26 cellular contexts compared by ENCODE assay signal in the genomic region with DNA sequence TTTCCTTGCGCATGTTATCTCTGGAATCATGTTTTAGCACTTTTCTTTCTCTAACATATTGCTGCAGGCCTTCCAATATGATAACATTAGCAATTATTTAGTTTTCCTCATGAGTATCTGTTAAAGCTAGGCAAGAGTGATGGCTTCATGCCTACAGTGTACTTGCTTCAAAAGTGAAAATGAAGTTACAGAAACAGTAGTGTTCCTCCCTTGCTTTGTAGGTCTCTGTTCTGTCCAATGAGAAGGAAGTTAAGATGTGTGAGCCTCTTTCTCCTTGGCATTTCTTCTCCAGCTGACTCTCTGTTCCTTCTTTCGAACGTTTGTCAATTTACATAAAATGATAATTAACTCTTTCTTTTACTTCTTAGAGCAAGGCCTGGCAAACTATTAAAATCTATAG. TPM values are rescaled to one million over a fixed set of nuclear protein-coding genes. Genes with fewer than 3 reads are reported as not detected.
DNase-seq lines count a peak whose midpoint lies in the region; ATAC-seq, FAIRE-seq and TF ChIP-seq lines count a peak whose summit lies in the region.
"Had no signal": no experiment of that assay in that cellular context is flagged by ENCODE, and none has a peak within 500 bp of the region (broad histone marks: within the 10 kb centered on the region; RNA-seq: fewer than 3 reads in every experiment).

No MANE protein-coding gene starts in this region.

- H3F3A ChIP-seq in Loucy (ENCODE audit: low read depth) (no peaks in the 10 kb centered on the region), SU-DHL-6 (ENCODE audit: insufficient read depth) (0 out of 2 replicates have a peak, but pooled peaks cover 3% of the 10 kb centered on the region)

- no peaks in the 10 kb centered on the region for H3K9me3 Mint-ChIP-seq in activated T-cell treated with anti-CD3 and anti-CD28 coated beads, Interleukin-2, amount 50 U/mL, for 24 hours
- H3K9me3 Mint-ChIP-seq in activated T-cell treated with anti-CD3 and anti-CD28 coated beads, Interleukin-2, amount 50 U/mL, for 4 hours = no peaks in the 10 kb centered on the region
- H3K9me3 Mint-ChIP-seq: CD4-positive, CD25-positive, alpha-beta regulatory T cell; GM23338 had no signal

- no peak overlapping the region for H3K27ac Mint-ChIP-seq in activated T-cell treated with anti-CD3 and anti-CD28 coated beads, Interleukin-2, amount 50 U/mL, for 24 hours
- H3K27ac Mint-ChIP-seq: CD4-positive, CD25-positive, alpha-beta regulatory T cell; GM23338 had no signal

- H3K4me3 ChIP-seq in Loucy (ENCODE audit: low read length, poor library complexity, severe bottlenecking) (no peak overlapping the region), SU-DHL-6 (ENCODE audit: insufficient read depth, low read length, poor library complexity, severe bottlenecking) (no peak overlapping the region), colonic mucosa (no peak overlapping the region)
- H3K4me3 ChIP-seq: GM23338, K562, PC-9 had no signal

- no peak overlapping the region for H3K4me2 ChIP-seq in Loucy (ENCODE audit: low read depth, low read length, poor library complexity, severe bottlenecking)
- no peak overlapping the region for H3K4me2 ChIP-seq in SU-DHL-6 (ENCODE audit: low read depth, low read length, poor library complexity, severe bottlenecking)
- H3K4me2 ChIP-seq: GM23338, PC-9 had no signal

- H3K79me2 ChIP-seq in Loucy (ENCODE audit: insufficient read depth, low read length) (no peaks in the 10 kb centered on the region), SU-DHL-6 (ENCODE audit: insufficient read depth, low read length) (no peaks in the 10 kb centered on the region)

- no peak for FAIRE-seq in frontal cortex (lab: Jason Lieb, UNC)
- FAIRE-seq: K562 had no signal

- H3K36me3 Mint-ChIP-seq in activated T-cell treated with anti-CD3 and anti-CD28 coated beads, Interleukin-2, amount 50 U/mL, for 24 hours (ENCODE audit: low read depth) = no peaks in the 10 kb centered on the region
- H3K36me3 Mint-ChIP-seq in activated T-cell treated with anti-CD3 and anti-CD28 coated beads, Interleukin-2, amount 50 U/mL, for 4 hours (ENCODE audit: insufficient read depth) = no peaks in the 10 kb centered on the region
- H3K36me3 Mint-ChIP-seq: CD4-positive, CD25-positive, alpha-beta regulatory T cell had no signal

- H3K9me2 ChIP-seq in Loucy (replicated peaks; ENCODE audit: low read depth, low read length) (no peaks in the 10 kb centered on the region), SU-DHL-6 (replicated peaks; ENCODE audit: insufficient read depth, low read length) (no peaks in the 10 kb centered on the region)

- no peaks in the 10 kb centered on the region for H3K4me1 ChIP-seq in Loucy (ENCODE audit: insufficient read depth, low read length, poor library complexity, severe bottlenecking)
- no peaks in the 10 kb centered on the region for H3K4me1 ChIP-seq in colonic mucosa
- H3K4me1 ChIP-seq: BE2C, Caco-2 had no signal

- intact Hi-C loops in colonic mucosa (cut with DNase I) = no loop called here

- H3K27me3 ChIP-seq in Loucy (ENCODE audit: insufficient read depth, low read length, poor library complexity, severe bottlenecking) (no peaks in the 10 kb centered on the region), SU-DHL-6 (ENCODE audit: low read length) (no peaks in the 10 kb centered on the region), colonic mucosa (no peaks in the 10 kb centered on the region)

- DNase-seq in NOMO-1 treated with DMSO at 0.1 percent for 48 hours (lab: John Stamatoyannopoulos, UW; ENCODE audit: unreplicated experiment) (peak; percentile 46), NOMO-1 treated with dmso at 0.1 percent for 144 hours (lab: John Stamatoyannopoulos, UW; ENCODE audit: unreplicated experiment) (no peak), colonic mucosa (no peak), frontal cortex (ENCODE audit: low spot score in 2 of 2) (no peak)
- no peak for DNase-seq in activated T-cell treated with anti-CD3 and anti-CD28 coated beads, Interleukin-2, amount 50 U/mL, for 24 hours
- DNase-seq in activated T-cell treated with anti-CD3 and anti-CD28 coated beads, Interleukin-2, amount 50 U/mL, for 4 hours = no peak
- DNase-seq: 8988T; BE2C; Caco-2; CD4-positive, CD25-positive, alpha-beta regulatory T cell; GDM1; NCI-H1048; NCI-H1436; NCI-H2029 treated with DMSO at 0.1 percent for 48 hours; NCI-H2171; NCI-H526 treated with DMSO at 0.1 percent for 48 hours; PC-9; SIG-M5; T-helper 1 cell had no signal

- H3K4me1 Mint-ChIP-seq in activated T-cell treated with anti-CD3 and anti-CD28 coated beads, Interleukin-2, amount 50 U/mL, for 24 hours (ENCODE audit: low read depth) = no peaks in the 10 kb centered on the region
- no peaks in the 10 kb centered on the region for H3K4me1 Mint-ChIP-seq in activated T-cell treated with anti-CD3 and anti-CD28 coated beads, Interleukin-2, amount 50 U/mL, for 4 hours (ENCODE audit: low read depth)
- H3K4me1 Mint-ChIP-seq: CD4-positive, CD25-positive, alpha-beta regulatory T cell; GM23338 had no signal

- H4K20me1 ChIP-seq in Loucy (ENCODE audit: insufficient read depth, low read length, poor library complexity, severe bottlenecking) (no peaks in the 10 kb centered on the region), SU-DHL-6 (ENCODE audit: low read depth, low read length) (no peaks in the 10 kb centered on the region)

- no peak overlapping the region for H3K9ac ChIP-seq in Loucy (ENCODE audit: low read depth, low read length, poor library complexity, severe bottlenecking)
- no peak overlapping the region for H3K9ac ChIP-seq in SU-DHL-6 (ENCODE audit: low read length)
- no peak overlapping the region for H3K9ac ChIP-seq in colonic mucosa (ENCODE audit: low read depth in 2 of 2, low read length in 2 of 2)

- no peaks in the 10 kb centered on the region for H3K27me3 Mint-ChIP-seq in activated T-cell treated with anti-CD3 and anti-CD28 coated beads, Interleukin-2, amount 50 U/mL, for 24 hours
- H3K27me3 Mint-ChIP-seq in activated T-cell treated with anti-CD3 and anti-CD28 coated beads, Interleukin-2, amount 50 U/mL, for 4 hours (ENCODE audit: low read depth) = no peaks in the 10 kb centered on the region
- H3K27me3 Mint-ChIP-seq: CD4-positive, CD25-positive, alpha-beta regulatory T cell had no signal

- H3K4me3 Mint-ChIP-seq in activated T-cell treated with anti-CD3 and anti-CD28 coated beads, Interleukin-2, amount 50 U/mL, for 24 hours = no peak overlapping the region
- no peak overlapping the region for H3K4me3 Mint-ChIP-seq in activated T-cell treated with anti-CD3 and anti-CD28 coated beads, Interleukin-2, amount 50 U/mL, for 4 hours
- H3K4me3 Mint-ChIP-seq: CD4-positive, CD25-positive, alpha-beta regulatory T cell; GM23338 had no signal

- H2AFZ ChIP-seq in Loucy (ENCODE audit: low read length) (peak overlapping the region; percentile 29), SU-DHL-6 (ENCODE audit: low read depth, low read length, severe bottlenecking) (peak overlapping the region; percentile 37)
- H2AFZ ChIP-seq: GM23338, PC-9 had no signal

- H3K36me3 ChIP-seq in Loucy (ENCODE audit: insufficient read depth, low read length) (no peaks in the 10 kb centered on the region), SU-DHL-6 (ENCODE audit: low read length) (no peaks in the 10 kb centered on the region), colonic mucosa (no peaks in the 10 kb centered on the region)
- H3K36me3 ChIP-seq: BE2C had no signal

- no peak overlapping the region for H3K27ac ChIP-seq in SU-DHL-6 (ENCODE audit: low read depth, low read length)
- H3K27ac ChIP-seq in colonic mucosa = no peak overlapping the region
- H3K27ac ChIP-seq: PC-9, RWPE1 had no signal

- H3K9me3 ChIP-seq in Loucy (ENCODE audit: insufficient read depth, low read depth, low read length) (no peaks in the 10 kb centered on the region), SU-DHL-6 (ENCODE audit: insufficient read depth, low read length) (no peaks in the 10 kb centered on the region), colonic mucosa (no peaks in the 10 kb centered on the region)
- H3K9me3 ChIP-seq: BE2C, Caco-2 had no signal

- no peak for ATAC-seq in activated T-cell treated with anti-CD3 and anti-CD28 coated beads, Interleukin-2, amount 50 U/mL, for 4 hours
- ATAC-seq: GM23338, HCT116, K562, SK-N-SH treated with all-trans-retinoic acid at 6 μM for 48 hours had no signal

- no peak for TF ChIP-seq CTCF in Loucy (conservative IDR thresholded peaks at IDR 0.05; ENCODE audit: low read length)
- no peak for TF ChIP-seq CTCF in SU-DHL-6 (IDR thresholded peaks at IDR 0.05; ENCODE audit: insufficient read depth, low read length, poor library complexity, severe bottlenecking)
- TF ChIP-seq CTCF in colonic mucosa (IDR thresholded peaks at IDR 0.05) = no peak

RNA-seq across cellular contexts. Expression of a gene that starts 22.2 kb away (rescaled TPM):
- total RNA-seq in colonic mucosa (under 1 TPM in 1 of 2 donors, not detected in 1; 0.05 TPM), frontal cortex (6.5 TPM)
- total RNA-seq in activated T-cell treated with anti-CD3 and anti-CD28 coated beads, Interleukin-2, amount 50 U/mL, for 4 hours = not detected
- total RNA-seq: Caco-2; CD4-positive, CD25-positive, alpha-beta regulatory T cell; K562 had no signal

RNA-seq across cellular contexts. Expression of a gene that starts 22.3 kb away (rescaled TPM):
- total RNA-seq in colonic mucosa (not detected), frontal cortex (not detected)
- total RNA-seq in activated T-cell treated with anti-CD3 and anti-CD28 coated beads, Interleukin-2, amount 50 U/mL, for 4 hours = not detected
- total RNA-seq: Caco-2; CD4-positive, CD25-positive, alpha-beta regulatory T cell; K562; PC-9 had no signal
